ENCODE assay signal across 8 cellular contexts in the genomic region with DNA sequence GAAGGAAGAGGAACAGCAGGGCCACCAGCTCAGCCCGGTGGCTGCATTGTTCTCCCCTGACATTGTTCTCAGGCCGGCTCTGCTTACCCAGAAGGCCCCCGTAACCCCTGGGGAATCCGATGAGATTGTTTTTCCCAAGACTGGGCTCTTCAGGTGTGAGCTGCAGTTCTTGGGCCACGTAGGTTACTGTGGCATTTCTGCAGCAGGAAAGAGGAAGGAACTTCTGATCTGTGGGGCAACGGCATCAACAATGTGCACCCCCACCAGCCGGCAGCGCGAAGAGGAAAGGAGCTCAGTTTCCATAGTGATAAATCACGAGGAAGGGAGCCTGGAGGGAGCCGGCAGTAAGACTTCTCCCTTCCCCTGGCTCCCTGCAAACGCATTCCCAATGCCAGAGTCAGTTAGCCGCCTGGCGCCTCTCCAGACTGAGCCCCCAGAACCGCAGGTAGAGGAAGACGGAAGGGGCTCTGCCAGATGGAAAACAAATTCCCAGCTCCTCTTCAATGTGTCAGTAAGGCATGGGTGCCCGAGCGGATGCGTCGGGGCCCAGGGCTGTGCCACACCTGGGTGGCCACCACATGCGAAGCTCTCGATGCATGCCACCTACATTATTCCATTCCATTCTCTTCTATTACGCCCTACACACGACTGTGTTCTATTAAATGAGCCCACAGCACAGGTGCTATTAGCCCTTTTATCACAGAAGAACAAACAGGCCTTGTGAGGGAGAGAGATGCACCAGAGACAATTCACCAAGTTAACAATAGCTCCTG. TPM values are rescaled to one million over a fixed set of nuclear protein-coding genes. Genes with fewer than 3 reads are reported as not detected.
DNase-seq lines count a peak whose midpoint lies in the region; ATAC-seq, FAIRE-seq and TF ChIP-seq lines count a peak whose summit lies in the region.

No MANE protein-coding gene starts in this region.

- H2AFZ ChIP-seq in endothelial cell of umbilical vein (ENCODE audit: low read depth, low read length) (no peak overlapping the region), SK-N-SH (ENCODE audit: low read depth) (no peak overlapping the region)

- H3K9me1 ChIP-seq in endothelial cell of umbilical vein (replicated peaks; ENCODE audit: control insufficient read depth, extremely low read depth, insufficient read depth, low read length), result no peaks in the 10 kb centered on the region

- POLR2A ChIA-PET in endothelial cell of umbilical vein (lab: Charles Lee), result interaction anchor here (0.6 to 2.3 kb wide), 9 partner anchors 21 to 267 kb away, joined by 3 to 17 read pairs (median 4); a partner anchor contains a TSS
- POLR2A ChIA-PET in SK-N-SH (lab: Yijun Ruan, JAX), result interaction anchor here (0.6 kb wide), 1 partner anchor 91 kb away, joined by 3 read pairs; no protein-coding TSS in a partner anchor

- no peaks in the 10 kb centered on the region for H3K9me3 ChIP-seq in endothelial cell of umbilical vein (replicated peaks; ENCODE audit: control insufficient read depth, insufficient read depth, low read length)
- H3K9me3 ChIP-seq in upper lobe of right lung, result no peaks in the 10 kb centered on the region
- no peaks in the 10 kb centered on the region for H3K9me3 ChIP-seq in SK-N-SH

- peak; percentile 52 for TF ChIP-seq POLR2A in endothelial cell of umbilical vein (IDR thresholded peaks at IDR 0.05; ENCODE audit: low read depth, low read length)

- dilution Hi-C loops in endothelial cell of umbilical vein (cut with MboI; ENCODE audit: extremely low pct_ligation_motif_present, low sequenced_read_pairs), result no loop called here

- H3K27me3 Mint-ChIP-seq in mesothelial cell of epicardium (ENCODE audit: low read depth), result no peaks in the 10 kb centered on the region

- 89% methylated on average over 22 of the region's 24 CpGs for whole genome bisulfite sequencing in SK-N-SH (ENCODE audit: low lambda C conversion rate)

- intact Hi-C loops in endothelial cell of umbilical vein (cut with micrococcal nuclease) (loop anchor here (1.0 to 5.0 kb wide), 8 partner anchors 22 to 395 kb away; a partner anchor contains a TSS), upper lobe of right lung (cut with DNase I) (loop anchor here (5.0 kb wide), 1 partner anchor 90 kb away; no protein-coding TSS in a partner anchor)

- H3F3A ChIP-seq in SK-N-SH (replicated peaks; ENCODE audit: insufficient read depth), result no peaks in the 10 kb centered on the region

- no peaks in the 10 kb centered on the region for H4K20me1 ChIP-seq in endothelial cell of umbilical vein (replicated peaks; ENCODE audit: control insufficient read depth, extremely low read depth, insufficient read depth, low read length)
- H4K20me1 ChIP-seq in SK-N-SH (ENCODE audit: insufficient read depth), result no peaks in the 10 kb centered on the region

- peak overlapping the region; percentile 33 for H3K27ac Mint-ChIP-seq in mesothelial cell of epicardium

- H3K4me3 Mint-ChIP-seq in mesothelial cell of epicardium, result peak overlapping the region; percentile 59

- H3K27me3 ChIP-seq in endothelial cell of umbilical vein (ENCODE audit: control insufficient read depth in 2 of 2, insufficient read depth in 2 of 2, low read length in 2 of 2) (no peaks in the 10 kb centered on the region), upper lobe of right lung (no peaks in the 10 kb centered on the region), SK-N-SH (ENCODE audit: insufficient read depth) (no peaks in the 10 kb centered on the region)

- H3K36me3 Mint-ChIP-seq in mesothelial cell of epicardium, result no peaks in the 10 kb centered on the region

- no peaks in the 10 kb centered on the region for H3K36me3 ChIP-seq in endothelial cell of umbilical vein (ENCODE audit: control insufficient read depth in 2 of 2, extremely low read depth in 1 of 2, insufficient read depth in 2 of 2, low read length in 2 of 2)
- H3K36me3 ChIP-seq in upper lobe of right lung, result no peaks in the 10 kb centered on the region
- H3K36me3 ChIP-seq in SK-N-SH (replicated peaks in 1 of 2; ENCODE audit: control insufficient read depth in 1 of 2, insufficient read depth in 2 of 2, low read length in 1 of 2), result no peaks in the 10 kb centered on the region

- H3K4me2 ChIP-seq in endothelial cell of umbilical vein (ENCODE audit: insufficient read depth, low read length), result peak overlapping the region; percentile 6
- H3K4me2 ChIP-seq in SK-N-SH, result no peak overlapping the region

- H3K9ac ChIP-seq in endothelial cell of umbilical vein (replicated peaks; ENCODE audit: extremely low read depth, insufficient read depth, low read length) (peak overlapping the region; percentile 66), SK-N-SH (no peak overlapping the region)

- no peaks in the 10 kb centered on the region for H3K9me2 ChIP-seq in SK-N-SH

- H3K27ac ChIP-seq in endothelial cell of umbilical vein (ENCODE audit: insufficient read depth, low read depth, low read length), result peak overlapping the region; percentile 86
- peak overlapping the region; percentile 83 for H3K27ac ChIP-seq in upper lobe of right lung
- H3K27ac ChIP-seq in SK-N-SH (ENCODE audit: low read depth in 2 of 2, low read length in 1 of 2), result no peak overlapping the region

- no peak overlapping the region for H3K4me3 ChIP-seq in endothelial cell of umbilical vein (replicated peaks in 1 of 3; ENCODE audit: insufficient read depth in 1 of 3, low read depth in 1 of 3, low read length in 3 of 3)
- peak overlapping the region; percentile 42 for H3K4me3 ChIP-seq in upper lobe of right lung
- no peak overlapping the region for H3K4me3 ChIP-seq in SK-N-SH (ENCODE audit: low read depth in 2 of 2, low read length in 1 of 2)

- peak; percentile 86 for ATAC-seq in upper lobe of right lung
- ATAC-seq in GM21360 (IDR thresholded peaks at IDR 0.05; ENCODE audit: unreplicated experiment), result no peak

- no peak for TF ChIP-seq EP300 in SK-N-SH (IDR thresholded peaks at IDR 0.05; ENCODE audit: borderline replicate concordance in 1 of 2, low read depth in 1 of 2, low read length in 1 of 2)

- H3K79me2 ChIP-seq in endothelial cell of umbilical vein (ENCODE audit: control insufficient read depth, insufficient read depth, low read length), result no peaks in the 10 kb centered on the region
- H3K79me2 ChIP-seq in SK-N-SH (ENCODE audit: insufficient read depth), result no peaks in the 10 kb centered on the region

- no peaks in the 10 kb centered on the region for H3K9me3 Mint-ChIP-seq in mesothelial cell of epicardium

- BruUV-seq in endothelial cell of umbilical vein (replicated peaks; lab: Mats Ljungman, UMichigan), result TSS peak; percentile 84

- CTCF ChIA-PET in endothelial cell of umbilical vein (lab: Charles Lee) (interaction anchor here (0.6 to 2.3 kb wide), 25 partner anchors 8 to 279 kb away, joined by 3 to 12 read pairs (median 5); a partner anchor contains a TSS), SK-N-SH (lab: Yijun Ruan, JAX) (interaction anchor here (1.1 to 15.5 kb wide), 3 partner anchors 9 to 100 kb away, joined by 3 to 501 read pairs (median 4); no protein-coding TSS in a partner anchor)

- H3K4me1 ChIP-seq in endothelial cell of umbilical vein (ENCODE audit: control insufficient read depth, extremely low read depth, insufficient read depth, low read length) (peaks cover 45% of the 10 kb centered on the region), upper lobe of right lung (peaks cover 18% of the 10 kb centered on the region), SK-N-SH (ENCODE audit: control insufficient read depth in 1 of 2, insufficient read depth in 2 of 2, low read depth in 1 of 2, low read length in 1 of 2) (no peaks in the 10 kb centered on the region)

- no peak for TF ChIP-seq RAD21 in SK-N-SH (IDR thresholded peaks at IDR 0.05; ENCODE audit: low read length)

- peaks cover 12% of the 10 kb centered on the region for H3K4me1 Mint-ChIP-seq in mesothelial cell of epicardium

- FAIRE-seq in endothelial cell of umbilical vein (lab: Jason Lieb, UNC), result no peak

- DNase-seq in GF-D8 (lab: John Stamatoyannopoulos, UW) (peak; percentile 67), NOMO-1 treated with DMSO at 0.1 percent for 48 hours (lab: John Stamatoyannopoulos, UW; ENCODE audit: unreplicated experiment) (peak; percentile 91), endothelial cell of umbilical vein (ENCODE audit: low read depth, low spot score) (peak; percentile 99), mesothelial cell of epicardium (ENCODE audit: low spot score in 2 of 2, unreplicated experiment in 2 of 2) (no peak), upper lobe of right lung (peak; percentile 84), SK-N-SH (no peak)
- no peak for DNase-seq in effector CD8-positive, alpha-beta T cell (lab: John Stamatoyannopoulos, UW)

- TF ChIP-seq CTCF in endothelial cell of umbilical vein (IDR thresholded peaks at IDR 0.05; ENCODE audit: extremely low read depth in 1 of 2, insufficient read depth in 1 of 2, low read depth in 1 of 2, low read length in 2 of 2) (no peak), mesothelial cell of epicardium (IDR thresholded peaks at IDR 0.05; ENCODE audit: unreplicated experiment) (no peak), upper lobe of right lung (IDR thresholded peaks at IDR 0.05) (no peak), SK-N-SH (IDR thresholded peaks at IDR 0.05) (no peak)

RNA-seq across cellular contexts. Expression of a gene that starts 21.5 kb away (rescaled TPM):
- 1,037 and 1,131 TPM in 2 replicates for total RNA-seq in endothelial cell of umbilical vein
- 621 and 832 TPM in 2 replicates for polyA plus RNA-seq in endothelial cell of umbilical vein
- polyA plus RNA-seq in endothelial cell of umbilical vein (2011; cell fraction: cytosol; rRNA removed), result 493 and 552 TPM in 2 replicates
- 383 and 504 TPM in 2 replicates for polyA plus RNA-seq in endothelial cell of umbilical vein (2011; cell fraction: nucleus; rRNA removed)
- polyA plus RNA-seq in endothelial cell of umbilical vein (2012), result 893 and 1,063 TPM in 2 replicates
- 4,612 and 5,290 TPM in 2 replicates for polyA minus RNA-seq in endothelial cell of umbilical vein
- not detected for polyA minus RNA-seq in endothelial cell of umbilical vein (2011; cell fraction: cytosol; rRNA and poly(A)+ RNA removed)
- 645 and 1,088 TPM in 2 replicates for polyA minus RNA-seq in endothelial cell of umbilical vein (2011; cell fraction: nucleus; rRNA and poly(A)+ RNA removed)
- 0.09 to 0.18 TPM in 2 of 3 replicates, not detected in the other for total RNA-seq in mesothelial cell of epicardium
- total RNA-seq in upper lobe of right lung, result 631 TPM
- polyA plus RNA-seq in SK-N-SH (2012; rRNA removed), result 0.10 TPM in 2 replicates
- polyA plus RNA-seq in SK-N-SH (2012; cell fraction: cytosol; rRNA removed), result 0.17 and 0.18 TPM in 2 replicates
- polyA plus RNA-seq in SK-N-SH (2012; cell fraction: nucleus; rRNA removed), result 0.02 and 0.04 TPM in 2 replicates

RNA-seq across cellular contexts. Expression of a gene that starts 36.7 kb away (rescaled TPM):
- total RNA-seq in endothelial cell of umbilical vein (1.2 and 1.6 TPM in 2 replicates), mesothelial cell of epicardium (0.40 to 0.54 TPM in 2 of 3 replicates, not detected in the other), upper lobe of right lung (17.9 TPM)
- polyA plus RNA-seq in endothelial cell of umbilical vein (17.8 and 21.6 TPM in 2 replicates), SK-N-SH (2012; rRNA removed) (4.9 and 6.0 TPM in 2 replicates)
- 16.8 and 17.6 TPM in 2 replicates for polyA plus RNA-seq in endothelial cell of umbilical vein (2011; cell fraction: cytosol; rRNA removed)
- 35.9 and 55.9 TPM in 2 replicates for polyA plus RNA-seq in endothelial cell of umbilical vein (2011; cell fraction: nucleus; rRNA removed)
- polyA plus RNA-seq in endothelial cell of umbilical vein (2012), result 7.9 and 12.4 TPM in 2 replicates
- polyA minus RNA-seq in endothelial cell of umbilical vein, result 9.2 and 17.9 TPM in 2 replicates
- not detected for polyA minus RNA-seq in endothelial cell of umbilical vein (2011; cell fraction: cytosol; rRNA and poly(A)+ RNA removed)
- 14.8 and 23.2 TPM in 2 replicates for polyA minus RNA-seq in endothelial cell of umbilical vein (2011; cell fraction: nucleus; rRNA and poly(A)+ RNA removed)
- polyA plus RNA-seq in SK-N-SH (2012; cell fraction: cytosol; rRNA removed), result 4.8 and 4.9 TPM in 2 replicates
- polyA plus RNA-seq in SK-N-SH (2012; cell fraction: nucleus; rRNA removed), result 7.0 and 12.2 TPM in 2 replicates

Comparison
In these comparisons a context has a peak if more than half of its experiments do, and no peak if none do; other contexts are left out.
1. DNase-seq: peak in GF-D8 (single experiment), NOMO-1 treated with DMSO at 0.1 percent for 48 hours (single experiment), endothelial cell of umbilical vein (single experiment) and upper lobe of right lung (single experiment); none in mesothelial cell of epicardium (0 of 2), effector CD8-positive, alpha-beta T cell (single experiment) and SK-N-SH (single experiment).
2. H3K27ac ChIP-seq: peak in endothelial cell of umbilical vein (single experiment) and upper lobe of right lung (single experiment); none in SK-N-SH (0 of 2).
3. RNA of a gene that starts 21.5 kb away (total RNA-seq): 1,037 to 1,131 TPM in endothelial cell of umbilical vein and 631 TPM in upper lobe of right lung (single experiment); 0.09 to 0.18 TPM in mesothelial cell of epicardium; every median in the first group is over 100 times any median in the second.